ENCODE assay signal across 9 cellular contexts in genomic region chr17:82751171-82751570, GRCh38. TPM values are rescaled to one million over a fixed set of nuclear protein-coding genes. Genes with fewer than 3 reads are reported as not detected.
DNase-seq lines count a peak whose midpoint lies in the region; ATAC-seq and TF ChIP-seq lines count a peak whose summit lies in the region.
"Had no signal": no experiment of that assay in that cellular context is flagged by ENCODE, and none has a peak within 500 bp of the region (broad histone marks: within the 10 kb centered on the region; RNA-seq: fewer than 3 reads in every experiment).

No MANE protein-coding gene starts in this region.

- no peak overlapping the region for H3K27ac Mint-ChIP-seq in immature natural killer cell
- H3K27ac Mint-ChIP-seq: activated naive CD8-positive, alpha-beta T cell had no signal

- TF ChIP-seq POLR2A in testis (IDR thresholded peaks at IDR 0.05): no peak

- H3K36me3 ChIP-seq in left ventricle myocardium inferior (peaks cover 4% of the 10 kb centered on the region), testis (ENCODE audit: low read depth, missing control alignments) (no peaks in the 10 kb centered on the region)

- H3K36me3 Mint-ChIP-seq in immature natural killer cell: peaks cover 0 to 5% (median 0%) of the 10 kb centered on the region in 3 donors

- H3K4me3 Mint-ChIP-seq in immature natural killer cell: peak overlapping the region in 1 of 5 donors; percentile 52

- peaks cover 12% of the 10 kb centered on the region for H3K9me3 ChIP-seq in left ventricle myocardium inferior (replicated peaks)
- H3K9me3 ChIP-seq in testis: no peaks in the 10 kb centered on the region

- ATAC-seq in HG03342 (IDR thresholded peaks at IDR 0.05; ENCODE audit: unreplicated experiment): no peak

- DNase-seq in left ventricle myocardium inferior (peak; percentile 39), cardiac septum (ENCODE audit: low spot score) (no peak), SK-N-DZ (ENCODE audit: low spot score) (peak; percentile 53), immature natural killer cell (peak in 2 of 3 donors; percentile 78 to 79), testis (no peak), GM19238 (ENCODE audit: insufficient read length, low spot score) (no peak)
- no peak for DNase-seq in activated effector memory CD4-positive, alpha-beta T cell treated with Interleukin-2 at 50 U/mL for 16 hours

- H3K4me3 ChIP-seq in left ventricle myocardium inferior (peak overlapping the region; percentile 97), testis (peak overlapping the region; percentile 49 to 53)

- H3K4me1 Mint-ChIP-seq in immature natural killer cell: peaks cover 18 to 26% of the 10 kb centered on the region in 2 donors

- peaks cover 28% of the 10 kb centered on the region for H3K4me1 ChIP-seq in left ventricle myocardium inferior
- peaks cover 15% of the 10 kb centered on the region for H3K4me1 ChIP-seq in testis

- H3K9me3 Mint-ChIP-seq in immature natural killer cell: no peaks in the 10 kb centered on the region

- TF ChIP-seq CTCF in left ventricle myocardium inferior (IDR thresholded peaks at IDR 0.05; ENCODE audit: borderline replicate concordance) (no peak), testis (IDR thresholded peaks at IDR 0.05) (no peak)

- peaks cover 0 to 6% (median 3%) of the 10 kb centered on the region in 3 donors for H3K27me3 Mint-ChIP-seq in immature natural killer cell (ENCODE audit: low read depth in 3 of 3)
- H3K27me3 Mint-ChIP-seq: activated naive CD8-positive, alpha-beta T cell had no signal

- WGBS in testis, 2 donors: 5% methylated on average over 44 of the region's 56 CpGs; no CpG with 5 or more reads in 1 of the 2 donors

- peak overlapping the region; percentile 94 for H3K27ac ChIP-seq in left ventricle myocardium inferior (replicated peaks)
- peak overlapping the region in 1 of 2 donors; percentile 91 for H3K27ac ChIP-seq in testis

- intact Hi-C loops in left ventricle myocardium inferior (cut with micrococcal nuclease) (no loop called here), cardiac septum (cut with DNase I) (loop anchor here (5.0 kb wide), 2 partner anchors 34 to 104 kb away; partner anchors contain the start of genes FN3KRP and WDR45B), testis (cut with DNase I; ENCODE audit: low total_unique reads) (no loop called here)

- no peaks in the 10 kb centered on the region for H3K27me3 ChIP-seq in left ventricle myocardium inferior (ENCODE audit: low read depth)
- H3K27me3 ChIP-seq in testis: no peaks in the 10 kb centered on the region

RNA-seq across cellular contexts. Expression of gene TBCD, which starts 0.7 kb away (rescaled TPM):
- 48.0 TPM for total RNA-seq in left ventricle myocardium inferior
- total RNA-seq in cardiac septum: 67.3 TPM
- polyA plus RNA-seq in SK-N-DZ (2014; cell fraction: cytosol; rRNA removed): 62.0 and 86.2 TPM in 2 replicates
- 290 and 425 TPM in 2 replicates for polyA plus RNA-seq in SK-N-DZ (2014; cell fraction: nucleus; rRNA removed)
- polyA plus RNA-seq in immature natural killer cell: 100 to 1,000 TPM in 1 of 3 donors, 10 to 100 TPM in 2; 70.2 to 142 (median 99.7) TPM
- total RNA-seq in testis: 100 to 1,000 TPM; 115 to 128 TPM
- polyA plus RNA-seq in testis (ENCODE audit: insufficient read depth, low read depth, low replicate concordance): 81.2 TPM

RNA-seq across cellular contexts. Expression of gene FN3K, which starts 15.8 kb away (rescaled TPM):
- total RNA-seq in left ventricle myocardium inferior: 79.1 TPM
- total RNA-seq in cardiac septum: 82.4 TPM
- 2.8 and 7.0 TPM in 2 replicates for polyA plus RNA-seq in SK-N-DZ (2014; cell fraction: cytosol; rRNA removed)
- 18.1 and 24.9 TPM in 2 replicates for polyA plus RNA-seq in SK-N-DZ (2014; cell fraction: nucleus; rRNA removed)
- polyA plus RNA-seq in immature natural killer cell: 1 to 10 TPM in 1 of 3 donors, under 1 TPM in 2; 0.18 to 1.1 (median 0.50) TPM
- 10 to 100 TPM; 29.7 to 31.7 TPM for total RNA-seq in testis
- 12.4 TPM for polyA plus RNA-seq in testis (ENCODE audit: insufficient read depth, low read depth, low replicate concordance)

RNA-seq across cellular contexts. Expression of gene FN3KRP, which starts 34.7 kb away (rescaled TPM):
- total RNA-seq in left ventricle myocardium inferior (13.6 TPM), cardiac septum (16.2 TPM), testis (10 to 100 TPM; 26.9 to 29.3 TPM)
- 28.2 and 31.7 TPM in 2 replicates for polyA plus RNA-seq in SK-N-DZ (2014; cell fraction: cytosol; rRNA removed)
- 31.0 and 45.5 TPM in 2 replicates for polyA plus RNA-seq in SK-N-DZ (2014; cell fraction: nucleus; rRNA removed)
- polyA plus RNA-seq in immature natural killer cell (10 to 100 TPM; 23.7 to 76.6 (median 47.3) TPM), testis (ENCODE audit: insufficient read depth, low read depth, low replicate concordance) (30.2 TPM)

RNA-seq across cellular contexts. Expression of gene RAB40B, which starts 52.7 kb away (rescaled TPM):
- 22.4 TPM for total RNA-seq in left ventricle myocardium inferior
- 31.9 TPM for total RNA-seq in cardiac septum
- polyA plus RNA-seq in SK-N-DZ (2014; cell fraction: cytosol; rRNA removed): 27.1 and 27.9 TPM in 2 replicates
- 28.9 and 34.3 TPM in 2 replicates for polyA plus RNA-seq in SK-N-DZ (2014; cell fraction: nucleus; rRNA removed)
- polyA plus RNA-seq in immature natural killer cell: 1 to 10 TPM; 3.1 to 4.4 (median 3.9) TPM
- 10 to 100 TPM in 1 of 2 donors, 1 to 10 TPM in 1; 9.4 to 16.4 TPM for total RNA-seq in testis
- 13.5 TPM for polyA plus RNA-seq in testis (ENCODE audit: insufficient read depth, low read depth, low replicate concordance)

Comparison
In these comparisons a context has a peak if more than half of its experiments do, and no peak if none do; other contexts are left out.
1. DNase-seq: peak in left ventricle myocardium inferior (single experiment), SK-N-DZ (single experiment) and immature natural killer cell (2 of 3); none in cardiac septum (single experiment), testis (single experiment), GM19238 (single experiment) and activated effector memory CD4-positive, alpha-beta T cell treated with Interleukin-2 at 50 U/mL for 16 hours (single experiment).